2 cellular contexts compared by ENCODE assay signal in the genomic region with DNA sequence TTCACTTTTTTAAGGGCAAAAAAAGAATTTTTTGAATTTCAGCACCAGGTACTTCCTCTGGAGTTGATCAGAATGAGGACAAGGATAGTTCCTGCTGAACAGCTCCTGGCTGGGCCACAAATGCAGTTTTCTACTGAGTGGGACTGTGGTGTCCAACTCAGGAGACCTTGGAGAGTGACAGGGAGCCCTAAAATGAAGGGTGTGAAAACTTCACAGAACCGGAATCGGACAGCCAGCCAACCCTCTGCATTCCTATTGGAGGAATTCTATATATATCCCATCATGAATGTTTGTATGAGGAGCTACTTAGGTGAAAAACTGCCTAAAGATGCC.
TF ChIP-seq lines count a peak whose summit lies in the region.

No MANE protein-coding gene starts in this region.

TF ChIP-seq in liver, 16 proteins besides CTCF, POLR2A, EP300 and RAD21:
- TF ChIP-seq NR2F2 (IDR thresholded peaks at IDR 0.05) (no peak), HNF4G (IDR thresholded peaks at IDR 0.05) (no peak), RXRA (IDR thresholded peaks at IDR 0.05) (no peak), MAX (IDR thresholded peaks at IDR 0.05) (no peak), GABPA (IDR thresholded peaks at IDR 0.05 in 1 of 2, conservative IDR thresholded peaks at IDR 0.05 in 1 of 2) (no peak), ATF3 (IDR thresholded peaks at IDR 0.05) (no peak), FOXA2 (IDR thresholded peaks at IDR 0.05) (no peak)
- TF ChIP-seq, protein P1, sequence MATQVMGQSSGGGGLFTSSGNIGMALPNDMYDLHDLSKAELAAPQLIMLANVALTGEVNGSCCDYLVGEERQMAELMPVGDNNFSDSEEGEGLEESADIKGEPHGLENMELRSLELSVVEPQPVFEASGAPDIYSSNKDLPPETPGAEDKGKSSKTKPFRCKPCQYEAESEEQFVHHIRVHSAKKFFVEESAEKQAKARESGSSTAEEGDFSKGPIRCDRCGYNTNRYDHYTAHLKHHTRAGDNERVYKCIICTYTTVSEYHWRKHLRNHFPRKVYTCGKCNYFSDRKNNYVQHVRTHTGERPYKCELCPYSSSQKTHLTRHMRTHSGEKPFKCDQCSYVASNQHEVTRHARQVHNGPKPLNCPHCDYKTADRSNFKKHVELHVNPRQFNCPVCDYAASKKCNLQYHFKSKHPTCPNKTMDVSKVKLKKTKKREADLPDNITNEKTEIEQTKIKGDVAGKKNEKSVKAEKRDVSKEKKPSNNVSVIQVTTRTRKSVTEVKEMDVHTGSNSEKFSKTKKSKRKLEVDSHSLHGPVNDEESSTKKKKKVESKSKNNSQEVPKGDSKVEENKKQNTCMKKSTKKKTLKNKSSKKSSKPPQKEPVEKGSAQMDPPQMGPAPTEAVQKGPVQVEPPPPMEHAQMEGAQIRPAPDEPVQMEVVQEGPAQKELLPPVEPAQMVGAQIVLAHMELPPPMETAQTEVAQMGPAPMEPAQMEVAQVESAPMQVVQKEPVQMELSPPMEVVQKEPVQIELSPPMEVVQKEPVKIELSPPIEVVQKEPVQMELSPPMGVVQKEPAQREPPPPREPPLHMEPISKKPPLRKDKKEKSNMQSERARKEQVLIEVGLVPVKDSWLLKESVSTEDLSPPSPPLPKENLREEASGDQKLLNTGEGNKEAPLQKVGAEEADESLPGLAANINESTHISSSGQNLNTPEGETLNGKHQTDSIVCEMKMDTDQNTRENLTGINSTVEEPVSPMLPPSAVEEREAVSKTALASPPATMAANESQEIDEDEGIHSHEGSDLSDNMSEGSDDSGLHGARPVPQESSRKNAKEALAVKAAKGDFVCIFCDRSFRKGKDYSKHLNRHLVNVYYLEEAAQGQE (IDR thresholded peaks at IDR 0.05) = no peak

TF ChIP-seq in HepG2, 621 proteins besides CTCF, POLR2A, EP300 and RAD21:
- TF ChIP-seq FIP1L1 (IDR thresholded peaks at IDR 0.05; ENCODE audit: borderline replicate concordance, insufficient read depth, low read depth, low read length) = no peak
- TF ChIP-seq ARNTL (CRISPR knock-in tag; IDR thresholded peaks at IDR 0.05) = no peak
- no peak for TF ChIP-seq ARID5B (CRISPR knock-in tag; IDR thresholded peaks at IDR 0.05)
- TF ChIP-seq ZNF484 (CRISPR knock-in tag; IDR thresholded peaks at IDR 0.05; ENCODE audit: borderline replicate concordance, low read depth) = no peak
- no peak for TF ChIP-seq ZNF572 (CRISPR knock-in tag; IDR thresholded peaks at IDR 0.05)
- TF ChIP-seq PBX3 (CRISPR knock-in tag; IDR thresholded peaks at IDR 0.05; ENCODE audit: borderline replicate concordance) = no peak
